ENCODE assay signal across 9 cellular contexts in genomic region chr1:43067856-43068751, GRCh38.
A peak's percentile ranks its signal among the peaks of the same experiment; 100 is the strongest.
DNase-seq lines count a peak whose midpoint lies in the region; ATAC-seq and TF ChIP-seq lines count a peak whose summit lies in the region.
"Had no signal": no experiment of that assay in that cellular context is flagged by ENCODE, and none has a peak within 500 bp of the region (broad histone marks: within the 10 kb centered on the region; RNA-seq: fewer than 3 reads in every experiment).

No MANE protein-coding gene starts in this region.

- peak; percentile 42 for ATAC-seq in memory B cell (ENCODE audit: low read depth)
- ATAC-seq in GM21360 (IDR thresholded peaks at IDR 0.05; ENCODE audit: unreplicated experiment), result no peak

- H3K9me3 Mint-ChIP-seq in IgD-negative memory B cell (no peaks in the 10 kb centered on the region), memory B cell (no peaks in the 10 kb centered on the region)

- no peaks in the 10 kb centered on the region for H3K27me3 ChIP-seq in BJ (ENCODE audit: control insufficient read depth, insufficient read depth, low read length)

- POLR2A ChIA-PET in BJ (lab: Charles Lee), result no interaction called here

- H3K27ac Mint-ChIP-seq in IgD-negative memory B cell (peak overlapping the region in 1 of 3 donors; percentile 31), memory B cell (no peak overlapping the region)

- H3K4me1 Mint-ChIP-seq in IgD-negative memory B cell (peaks cover 20 to 28% (median 26%) of the 10 kb centered on the region in 3 donors), memory B cell (peaks cover 27% of the 10 kb centered on the region)

- peak overlapping the region; percentile 15; the same call in 1 of the 2 replicates for H3K4me3 ChIP-seq in BJ (ENCODE audit: low read depth, low read length)
- H3K4me3 ChIP-seq: HAP-1 had no signal

- CTCF ChIA-PET in BJ (lab: Yijun Ruan, JAX), result interaction anchor here (14.7 kb wide), 1 partner anchor 150 kb away, joined by 474 read pairs; no protein-coding TSS in a partner anchor

- no peak for TF ChIP-seq CTCF in BJ (IDR thresholded peaks at IDR 0.05; ENCODE audit: insufficient read depth, low read depth, low read length)

- no peak for DNase-seq in BJ (ENCODE audit: low read depth)
- peak; percentile 9 for DNase-seq in central memory CD4-positive, alpha-beta T cell
- peak in 1 of 2 donors; percentile 20 for DNase-seq in memory B cell (ENCODE audit: low spot score in 2 of 2)
- DNase-seq in T1000 (lab: John Stamatoyannopoulos, UW), result no peak
- no peak for DNase-seq in HuH-7.5 (ENCODE audit: low spot score)
- no peak for DNase-seq in OCI-M2 (lab: John Stamatoyannopoulos, UW; ENCODE audit: unreplicated experiment)

- H3K36me3 ChIP-seq in BJ (ENCODE audit: control insufficient read depth, insufficient read depth, low read length), result no peaks in the 10 kb centered on the region
- H3K36me3 ChIP-seq: HAP-1 had no signal

- H3K27me3 Mint-ChIP-seq in IgD-negative memory B cell (no peaks in the 10 kb centered on the region), memory B cell (no peaks in the 10 kb centered on the region)

- H3K4me3 Mint-ChIP-seq in IgD-negative memory B cell, result peak overlapping the region; percentile 1 to 83 (median 68)
- H3K4me3 Mint-ChIP-seq in memory B cell, result peak overlapping the region; percentile 49

- H3K36me3 Mint-ChIP-seq in IgD-negative memory B cell, result no peaks in the 10 kb centered on the region
- H3K36me3 Mint-ChIP-seq in memory B cell, result no peaks in the 10 kb centered on the region
